In the genomic region with DNA sequence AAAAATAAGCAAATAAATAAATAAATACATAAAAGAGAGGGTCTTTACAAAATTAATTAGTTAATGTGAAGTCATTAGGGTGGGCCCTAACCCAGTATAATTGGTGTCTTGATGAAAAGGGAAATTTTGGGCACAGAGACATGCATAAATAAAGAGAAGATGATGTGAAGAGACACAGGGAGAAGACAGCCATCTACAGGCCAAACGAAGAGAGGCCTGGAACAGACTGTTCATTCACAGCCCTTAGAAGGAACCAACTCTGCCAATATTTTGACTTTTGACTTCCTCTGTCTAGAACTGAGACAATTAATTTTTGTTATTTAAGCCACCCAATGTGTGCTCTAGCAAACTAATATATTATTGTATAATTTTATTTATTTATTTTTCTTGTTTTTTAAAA, we compare ENCODE assay signal across 11 cellular contexts. TPM values are rescaled to one million over a fixed set of nuclear protein-coding genes. Genes with fewer than 3 reads are reported as not detected.
A peak's percentile ranks its signal among the peaks of the same experiment; 100 is the strongest.
DNase-seq lines count a peak whose midpoint lies in the region; ATAC-seq, FAIRE-seq and TF ChIP-seq lines count a peak whose summit lies in the region.
"Had no signal": no experiment of that assay in that cellular context is flagged by ENCODE, and none has a peak within 500 bp of the region (broad histone marks: within the 10 kb centered on the region; RNA-seq: fewer than 3 reads in every experiment).

No MANE protein-coding gene starts in this region.

- peak; percentile 24 to 41; a peak in 3 of 5 replicates for TF ChIP-seq RAD21 in A549 (conservative IDR thresholded peaks at IDR 0.05 in 1 of 2, IDR thresholded peaks at IDR 0.05 in 1 of 2)

- no peak for TF ChIP-seq POLR2A in A549 (IDR thresholded peaks at IDR 0.05; ENCODE audit: low read length)

- ATAC-seq in A549 (peak in 1 of 2 experiments; percentile 52; a peak in 2 of 6 replicates), HG02642 (IDR thresholded peaks at IDR 0.05; ENCODE audit: poor library complexity, unreplicated experiment) (no peak)

- CTCF ChIA-PET in A549 (lab: Yijun Ruan, JAX), result interaction anchor here (1.3 kb wide), 1 partner anchor 188 kb away, joined by 3 read pairs; no protein-coding TSS in a partner anchor

- no peak overlapping the region for H3K4me2 ChIP-seq in A549

- H3K4me1 ChIP-seq in A549, result no peaks in the 10 kb centered on the region

- WGBS in A549 (ENCODE audit: missing lambda C conversion rate), result 0% methylated on average over 1 of the region's 1 CpG

- DNase-seq in A549 (ENCODE audit: low read depth in 1 of 2, low spot score in 1 of 2) (peak in 1 of 2 experiments; percentile 20), GM10266 (ENCODE audit: extremely low spot score) (peak; percentile 23), OCI-M1 (lab: John Stamatoyannopoulos, UW) (peak; percentile 31), fibroblast of peridontal ligament (ENCODE audit: extremely low read depth) (peak; percentile 38), mesenteric fat pad (ENCODE audit: low spot score) (no peak), NCI-H2029 treated with DMSO at 0.1 percent for 48 hours (lab: John Stamatoyannopoulos, UW) (no peak), SHP77 treated with DMSO at 0.1 percent for 48 hours (lab: John Stamatoyannopoulos, UW) (no peak)
- DNase-seq: effector CD8-positive, alpha-beta T cell; occipital lobe; substantia nigra had no signal

- POLR2A ChIA-PET in A549 (lab: Yijun Ruan, JAX), result no interaction called here

- TF ChIP-seq EP300 in A549 (IDR thresholded peaks at IDR 0.05), result no peak

- H3K4me3 ChIP-seq in A549, result no peak overlapping the region

- no peak; the same call in 2 of the 3 replicates for TF ChIP-seq CTCF in A549 (IDR thresholded peaks at IDR 0.05)
- peak; percentile 61 for TF ChIP-seq CTCF in GM10266 (IDR thresholded peaks at IDR 0.05; ENCODE audit: control insufficient read depth, insufficient read depth, low read depth, missing control alignments)

- no peaks in the 10 kb centered on the region for H3K9me3 ChIP-seq in A549

- no peak overlapping the region for H3K27ac ChIP-seq in A549

- FAIRE-seq in A549 (lab: Jason Lieb, UNC), result no peak

TF ChIP-seq in A549, 52 proteins besides CTCF, POLR2A, EP300 and RAD21:
- TF ChIP-seq, protein P1, sequence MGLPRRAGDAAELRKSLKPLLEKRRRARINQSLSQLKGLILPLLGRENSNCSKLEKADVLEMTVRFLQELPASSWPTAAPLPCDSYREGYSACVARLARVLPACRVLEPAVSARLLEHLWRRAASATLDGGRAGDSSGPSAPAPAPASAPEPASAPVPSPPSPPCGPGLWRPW (IDR thresholded peaks at IDR 0.05), result no peak
- TF ChIP-seq FOSB (CRISPR knock-in tag; IDR thresholded peaks at IDR 0.05) (no peak), CBX8 (IDR thresholded peaks at IDR 0.05) (no peak), EHF (CRISPR knock-in tag; IDR thresholded peaks at IDR 0.05) (no peak), CBX2 (IDR thresholded peaks at IDR 0.05; ENCODE audit: borderline replicate concordance, low read depth) (no peak), KDM1A (IDR thresholded peaks at IDR 0.05; ENCODE audit: low read depth) (no peak), NPAS2 (CRISPR knock-in tag; IDR thresholded peaks at IDR 0.05; ENCODE audit: borderline replicate concordance) (no peak), HOXA7 (CRISPR knock-in tag; IDR thresholded peaks at IDR 0.05) (no peak), ESRRA (IDR thresholded peaks at IDR 0.05; ENCODE audit: borderline replicate concordance, low read length) (no peak), FOXS1 (CRISPR knock-in tag; IDR thresholded peaks at IDR 0.05) (no peak), HOXB13 (CRISPR knock-in tag; IDR thresholded peaks at IDR 0.05; ENCODE audit: low read depth) (no peak), HEYL (CRISPR knock-in tag; IDR thresholded peaks at IDR 0.05) (no peak), RARB (CRISPR knock-in tag; IDR thresholded peaks at IDR 0.05) (no peak), EHMT2 (IDR thresholded peaks at IDR 0.05; ENCODE audit: low read depth) (no peak), PHF8 (IDR thresholded peaks at IDR 0.05; ENCODE audit: borderline replicate concordance, low read depth) (no peak)
- TF ChIP-seq, protein P2, sequence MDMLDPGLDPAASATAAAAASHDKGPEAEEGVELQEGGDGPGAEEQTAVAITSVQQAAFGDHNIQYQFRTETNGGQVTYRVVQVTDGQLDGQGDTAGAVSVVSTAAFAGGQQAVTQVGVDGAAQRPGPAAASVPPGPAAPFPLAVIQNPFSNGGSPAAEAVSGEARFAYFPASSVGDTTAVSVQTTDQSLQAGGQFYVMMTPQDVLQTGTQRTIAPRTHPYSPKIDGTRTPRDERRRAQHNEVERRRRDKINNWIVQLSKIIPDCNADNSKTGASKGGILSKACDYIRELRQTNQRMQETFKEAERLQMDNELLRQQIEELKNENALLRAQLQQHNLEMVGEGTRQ (IDR thresholded peaks at IDR 0.05), result no peak
- TF ChIP-seq, protein P3, sequence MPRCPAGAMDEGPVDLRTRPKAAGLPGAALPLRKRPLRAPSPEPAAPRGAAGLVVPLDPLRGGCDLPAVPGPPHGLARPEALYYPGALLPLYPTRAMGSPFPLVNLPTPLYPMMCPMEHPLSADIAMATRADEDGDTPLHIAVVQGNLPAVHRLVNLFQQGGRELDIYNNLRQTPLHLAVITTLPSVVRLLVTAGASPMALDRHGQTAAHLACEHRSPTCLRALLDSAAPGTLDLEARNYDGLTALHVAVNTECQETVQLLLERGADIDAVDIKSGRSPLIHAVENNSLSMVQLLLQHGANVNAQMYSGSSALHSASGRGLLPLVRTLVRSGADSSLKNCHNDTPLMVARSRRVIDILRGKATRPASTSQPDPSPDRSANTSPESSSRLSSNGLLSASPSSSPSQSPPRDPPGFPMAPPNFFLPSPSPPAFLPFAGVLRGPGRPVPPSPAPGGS (IDR thresholded peaks at IDR 0.05), result no peak
- TF ChIP-seq, protein P4, sequence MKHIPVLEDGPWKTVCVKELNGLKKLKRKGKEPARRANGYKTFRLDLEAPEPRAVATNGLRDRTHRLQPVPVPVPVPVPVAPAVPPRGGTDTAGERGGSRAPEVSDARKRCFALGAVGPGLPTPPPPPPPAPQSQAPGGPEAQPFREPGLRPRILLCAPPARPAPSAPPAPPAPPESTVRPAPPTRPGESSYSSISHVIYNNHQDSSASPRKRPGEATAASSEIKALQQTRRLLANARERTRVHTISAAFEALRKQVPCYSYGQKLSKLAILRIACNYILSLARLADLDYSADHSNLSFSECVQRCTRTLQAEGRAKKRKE (CRISPR knock-in tag; IDR thresholded peaks at IDR 0.05; ENCODE audit: low read depth), result no peak

RNA-seq across cellular contexts. Expression of a gene that starts 29.6 kb away (rescaled TPM):
- polyA plus RNA-seq in A549 (2011; rRNA removed), result 46.6 and 54.3 TPM in 2 replicates
- polyA plus RNA-seq in A549 (2012; cell fraction: cytosol; rRNA removed), result 14.5 and 15.6 TPM in 2 replicates
- polyA plus RNA-seq in A549 (2012; cell fraction: nucleus; rRNA removed), result 2.7 and 4.3 TPM in 2 replicates
- polyA plus RNA-seq in A549 (2017; fragmentation: RNase III; extraction: RNeasy Plus Mini Kit Qiagen cat#74134 plus additional on column Dnase treatment), result 43.2 to 44.3 TPM (median 43.2 TPM) in 3 replicates
- 8.9 and 9.5 TPM in 2 replicates for polyA minus RNA-seq in A549 (2011; rRNA and poly(A)+ RNA removed)
- total RNA-seq in mesenteric fat pad, result 40.5 TPM

RNA-seq across cellular contexts. Expression of a gene that starts 39.3 kb away (rescaled TPM):
- 18.0 and 19.4 TPM in 2 replicates for polyA plus RNA-seq in A549 (2011; rRNA removed)
- polyA plus RNA-seq in A549 (2012; cell fraction: cytosol; rRNA removed), result 6.7 and 7.6 TPM in 2 replicates
- polyA plus RNA-seq in A549 (2012; cell fraction: nucleus; rRNA removed), result 5.9 and 9.2 TPM in 2 replicates
- 12.5 to 14.1 TPM (median 12.8 TPM) in 3 replicates for polyA plus RNA-seq in A549 (2017; fragmentation: RNase III; extraction: RNeasy Plus Mini Kit Qiagen cat#74134 plus additional on column Dnase treatment)
- polyA minus RNA-seq in A549 (2011; rRNA and poly(A)+ RNA removed), result 14.2 and 17.1 TPM in 2 replicates
- 19.5 TPM for total RNA-seq in mesenteric fat pad

Comparison
In these comparisons a context has a peak if more than half of its experiments do, and no peak if none do; other contexts are left out.
1. DNase-seq: peak in GM10266 (single experiment), OCI-M1 (single experiment) and fibroblast of peridontal ligament (single experiment); none in mesenteric fat pad (single experiment), NCI-H2029 treated with DMSO at 0.1 percent for 48 hours (single experiment) and SHP77 treated with DMSO at 0.1 percent for 48 hours (single experiment).